Comparison of ENCODE assay signal across 1 cellular context in the genomic region with DNA sequence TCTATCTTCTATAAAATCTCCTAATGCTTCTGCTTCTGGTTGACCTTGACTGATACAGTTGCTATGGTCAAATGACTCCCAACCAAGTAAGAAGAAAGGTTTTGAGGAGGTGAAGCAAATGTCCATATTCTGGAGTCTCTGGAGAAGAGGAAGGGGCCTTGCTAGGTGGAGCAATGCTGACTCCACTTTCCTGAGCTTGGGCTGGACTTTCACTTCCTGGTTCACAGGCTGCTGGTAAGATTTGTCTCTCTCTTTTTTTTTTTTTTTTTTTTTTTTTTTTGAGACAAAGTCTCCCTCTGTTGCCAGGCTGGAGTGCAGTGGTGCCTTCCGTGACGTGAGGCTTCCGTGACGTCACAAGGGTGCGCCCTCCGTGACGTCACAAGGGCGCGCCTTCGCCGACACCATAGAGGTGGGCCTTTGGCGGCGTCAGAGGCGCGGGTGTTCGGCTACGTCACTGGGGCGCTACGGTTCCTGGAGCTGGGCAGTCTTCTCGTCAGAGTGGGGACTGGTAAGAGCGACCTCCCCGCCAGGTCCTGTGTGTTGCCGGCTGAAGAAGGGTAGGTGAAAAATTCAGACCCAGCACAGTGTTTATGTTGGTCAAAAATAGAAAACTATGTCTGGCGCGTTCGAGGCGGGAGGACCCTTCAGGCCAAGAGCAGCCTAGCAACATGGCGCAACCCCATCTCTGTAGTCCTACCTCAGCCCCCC.
TF ChIP-seq lines count a peak whose summit lies in the region.

No MANE protein-coding gene starts in this region.

TF ChIP-seq in K562, 482 proteins besides CTCF, POLR2A, EP300 and RAD21 (continued from another document):
- TF ChIP-seq, protein P1, sequence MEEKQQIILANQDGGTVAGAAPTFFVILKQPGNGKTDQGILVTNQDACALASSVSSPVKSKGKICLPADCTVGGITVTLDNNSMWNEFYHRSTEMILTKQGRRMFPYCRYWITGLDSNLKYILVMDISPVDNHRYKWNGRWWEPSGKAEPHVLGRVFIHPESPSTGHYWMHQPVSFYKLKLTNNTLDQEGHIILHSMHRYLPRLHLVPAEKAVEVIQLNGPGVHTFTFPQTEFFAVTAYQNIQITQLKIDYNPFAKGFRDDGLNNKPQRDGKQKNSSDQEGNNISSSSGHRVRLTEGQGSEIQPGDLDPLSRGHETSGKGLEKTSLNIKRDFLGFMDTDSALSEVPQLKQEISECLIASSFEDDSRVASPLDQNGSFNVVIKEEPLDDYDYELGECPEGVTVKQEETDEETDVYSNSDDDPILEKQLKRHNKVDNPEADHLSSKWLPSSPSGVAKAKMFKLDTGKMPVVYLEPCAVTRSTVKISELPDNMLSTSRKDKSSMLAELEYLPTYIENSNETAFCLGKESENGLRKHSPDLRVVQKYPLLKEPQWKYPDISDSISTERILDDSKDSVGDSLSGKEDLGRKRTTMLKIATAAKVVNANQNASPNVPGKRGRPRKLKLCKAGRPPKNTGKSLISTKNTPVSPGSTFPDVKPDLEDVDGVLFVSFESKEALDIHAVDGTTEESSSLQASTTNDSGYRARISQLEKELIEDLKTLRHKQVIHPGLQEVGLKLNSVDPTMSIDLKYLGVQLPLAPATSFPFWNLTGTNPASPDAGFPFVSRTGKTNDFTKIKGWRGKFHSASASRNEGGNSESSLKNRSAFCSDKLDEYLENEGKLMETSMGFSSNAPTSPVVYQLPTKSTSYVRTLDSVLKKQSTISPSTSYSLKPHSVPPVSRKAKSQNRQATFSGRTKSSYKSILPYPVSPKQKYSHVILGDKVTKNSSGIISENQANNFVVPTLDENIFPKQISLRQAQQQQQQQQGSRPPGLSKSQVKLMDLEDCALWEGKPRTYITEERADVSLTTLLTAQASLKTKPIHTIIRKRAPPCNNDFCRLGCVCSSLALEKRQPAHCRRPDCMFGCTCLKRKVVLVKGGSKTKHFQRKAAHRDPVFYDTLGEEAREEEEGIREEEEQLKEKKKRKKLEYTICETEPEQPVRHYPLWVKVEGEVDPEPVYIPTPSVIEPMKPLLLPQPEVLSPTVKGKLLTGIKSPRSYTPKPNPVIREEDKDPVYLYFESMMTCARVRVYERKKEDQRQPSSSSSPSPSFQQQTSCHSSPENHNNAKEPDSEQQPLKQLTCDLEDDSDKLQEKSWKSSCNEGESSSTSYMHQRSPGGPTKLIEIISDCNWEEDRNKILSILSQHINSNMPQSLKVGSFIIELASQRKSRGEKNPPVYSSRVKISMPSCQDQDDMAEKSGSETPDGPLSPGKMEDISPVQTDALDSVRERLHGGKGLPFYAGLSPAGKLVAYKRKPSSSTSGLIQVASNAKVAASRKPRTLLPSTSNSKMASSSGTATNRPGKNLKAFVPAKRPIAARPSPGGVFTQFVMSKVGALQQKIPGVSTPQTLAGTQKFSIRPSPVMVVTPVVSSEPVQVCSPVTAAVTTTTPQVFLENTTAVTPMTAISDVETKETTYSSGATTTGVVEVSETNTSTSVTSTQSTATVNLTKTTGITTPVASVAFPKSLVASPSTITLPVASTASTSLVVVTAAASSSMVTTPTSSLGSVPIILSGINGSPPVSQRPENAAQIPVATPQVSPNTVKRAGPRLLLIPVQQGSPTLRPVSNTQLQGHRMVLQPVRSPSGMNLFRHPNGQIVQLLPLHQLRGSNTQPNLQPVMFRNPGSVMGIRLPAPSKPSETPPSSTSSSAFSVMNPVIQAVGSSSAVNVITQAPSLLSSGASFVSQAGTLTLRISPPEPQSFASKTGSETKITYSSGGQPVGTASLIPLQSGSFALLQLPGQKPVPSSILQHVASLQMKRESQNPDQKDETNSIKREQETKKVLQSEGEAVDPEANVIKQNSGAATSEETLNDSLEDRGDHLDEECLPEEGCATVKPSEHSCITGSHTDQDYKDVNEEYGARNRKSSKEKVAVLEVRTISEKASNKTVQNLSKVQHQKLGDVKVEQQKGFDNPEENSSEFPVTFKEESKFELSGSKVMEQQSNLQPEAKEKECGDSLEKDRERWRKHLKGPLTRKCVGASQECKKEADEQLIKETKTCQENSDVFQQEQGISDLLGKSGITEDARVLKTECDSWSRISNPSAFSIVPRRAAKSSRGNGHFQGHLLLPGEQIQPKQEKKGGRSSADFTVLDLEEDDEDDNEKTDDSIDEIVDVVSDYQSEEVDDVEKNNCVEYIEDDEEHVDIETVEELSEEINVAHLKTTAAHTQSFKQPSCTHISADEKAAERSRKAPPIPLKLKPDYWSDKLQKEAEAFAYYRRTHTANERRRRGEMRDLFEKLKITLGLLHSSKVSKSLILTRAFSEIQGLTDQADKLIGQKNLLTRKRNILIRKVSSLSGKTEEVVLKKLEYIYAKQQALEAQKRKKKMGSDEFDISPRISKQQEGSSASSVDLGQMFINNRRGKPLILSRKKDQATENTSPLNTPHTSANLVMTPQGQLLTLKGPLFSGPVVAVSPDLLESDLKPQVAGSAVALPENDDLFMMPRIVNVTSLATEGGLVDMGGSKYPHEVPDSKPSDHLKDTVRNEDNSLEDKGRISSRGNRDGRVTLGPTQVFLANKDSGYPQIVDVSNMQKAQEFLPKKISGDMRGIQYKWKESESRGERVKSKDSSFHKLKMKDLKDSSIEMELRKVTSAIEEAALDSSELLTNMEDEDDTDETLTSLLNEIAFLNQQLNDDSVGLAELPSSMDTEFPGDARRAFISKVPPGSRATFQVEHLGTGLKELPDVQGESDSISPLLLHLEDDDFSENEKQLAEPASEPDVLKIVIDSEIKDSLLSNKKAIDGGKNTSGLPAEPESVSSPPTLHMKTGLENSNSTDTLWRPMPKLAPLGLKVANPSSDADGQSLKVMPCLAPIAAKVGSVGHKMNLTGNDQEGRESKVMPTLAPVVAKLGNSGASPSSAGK (IDR thresholded peaks at IDR 0.05), result peak; percentile 67; the same call in 1 of the 2 replicates
- TF ChIP-seq SIN3B (IDR thresholded peaks at IDR 0.05; ENCODE audit: low read depth), result peak; percentile 79
- TF ChIP-seq, protein P2, sequence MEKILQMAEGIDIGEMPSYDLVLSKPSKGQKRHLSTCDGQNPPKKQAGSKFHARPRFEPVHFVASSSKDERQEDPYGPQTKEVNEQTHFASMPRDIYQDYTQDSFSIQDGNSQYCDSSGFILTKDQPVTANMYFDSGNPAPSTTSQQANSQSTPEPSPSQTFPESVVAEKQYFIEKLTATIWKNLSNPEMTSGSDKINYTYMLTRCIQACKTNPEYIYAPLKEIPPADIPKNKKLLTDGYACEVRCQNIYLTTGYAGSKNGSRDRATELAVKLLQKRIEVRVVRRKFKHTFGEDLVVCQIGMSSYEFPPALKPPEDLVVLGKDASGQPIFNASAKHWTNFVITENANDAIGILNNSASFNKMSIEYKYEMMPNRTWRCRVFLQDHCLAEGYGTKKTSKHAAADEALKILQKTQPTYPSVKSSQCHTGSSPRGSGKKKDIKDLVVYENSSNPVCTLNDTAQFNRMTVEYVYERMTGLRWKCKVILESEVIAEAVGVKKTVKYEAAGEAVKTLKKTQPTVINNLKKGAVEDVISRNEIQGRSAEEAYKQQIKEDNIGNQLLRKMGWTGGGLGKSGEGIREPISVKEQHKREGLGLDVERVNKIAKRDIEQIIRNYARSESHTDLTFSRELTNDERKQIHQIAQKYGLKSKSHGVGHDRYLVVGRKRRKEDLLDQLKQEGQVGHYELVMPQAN (IDR thresholded peaks at IDR 0.05; ENCODE audit: borderline replicate concordance), result peak; percentile 21; the same call in 1 of the 2 replicates
- peak; percentile 62 for TF ChIP-seq TAF1 (IDR thresholded peaks at IDR 0.05; ENCODE audit: control insufficient read depth, extremely low read depth, insufficient read depth, low read length, severe bottlenecking)
- TF ChIP-seq YY1 (IDR thresholded peaks at IDR 0.05; ENCODE audit: borderline replicate concordance in 1 of 3, control insufficient read depth in 1 of 3, extremely low read depth in 1 of 3, insufficient read depth in 3 of 3, insufficient read length in 1 of 3, insufficient replicate concordance in 2 of 3, low read depth in 1 of 3, low read length in 2 of 3), result peak in 1 of 3 experiments; percentile 31
